In genomic region chr2:196459539-196459938, GRCh38 we compare ENCODE assay signal across 11 cellular contexts.
A peak's percentile ranks its signal among the peaks of the same experiment; 100 is the strongest.
DNase-seq lines count a peak whose midpoint lies in the region; ATAC-seq and TF ChIP-seq lines count a peak whose summit lies in the region.
"Had no signal": no experiment of that assay in that cellular context is flagged by ENCODE, and none has a peak within 500 bp of the region (broad histone marks: within the 10 kb centered on the region; RNA-seq: fewer than 3 reads in every experiment).

No MANE protein-coding gene starts in this region.

- H3K4me3 ChIP-seq in GM12865 (ENCODE audit: low read depth, low read length) (no peak overlapping the region), right atrium auricular region (no peak overlapping the region), left lung (no peak overlapping the region)
- H3K4me3 ChIP-seq: GM23248 had no signal

- TF ChIP-seq CTCF in GM12865 (IDR thresholded peaks at IDR 0.05; ENCODE audit: insufficient read depth, low read depth, low read length, missing control alignments): no peak
- TF ChIP-seq CTCF in right atrium auricular region (IDR thresholded peaks at IDR 0.05): no peak
- TF ChIP-seq CTCF in left lung (IDR thresholded peaks at IDR 0.05): no peak

- no peaks in the 10 kb centered on the region for H3K9me3 ChIP-seq in right atrium auricular region
- H3K9me3 ChIP-seq in left lung: no peaks in the 10 kb centered on the region

- intact Hi-C loops in left lung (cut with DNase I): no loop called here

- peak; percentile 68 for ATAC-seq in HG03565 (IDR thresholded peaks at IDR 0.05; ENCODE audit: unreplicated experiment)
- no peak for ATAC-seq in left lung

- no peaks in the 10 kb centered on the region for H3K27me3 ChIP-seq in right atrium auricular region
- H3K27me3 ChIP-seq in left lung: peaks cover 0 to 19% of the 10 kb centered on the region in 2 donors

- H3K27ac ChIP-seq in right atrium auricular region (no peak overlapping the region), left lung (no peak overlapping the region), caudate nucleus (ENCODE audit: low read depth, low read length) (no peak overlapping the region)
- H3K27ac ChIP-seq: GM23248, VCaP had no signal

- peak; percentile 56 for DNase-seq in GM12865 (ENCODE audit: low read depth)
- DNase-seq in UCSD-AML1 (lab: John Stamatoyannopoulos, UW; ENCODE audit: unreplicated experiment): peak; percentile 46
- DNase-seq in kidney tubule cell (ENCODE audit: low spot score): peak; percentile 18
- no peak for DNase-seq in GM19238 (ENCODE audit: insufficient read length, low spot score)
- DNase-seq in right atrium auricular region (ENCODE audit: low spot score): no peak
- DNase-seq in left lung: no peak
- no peak for DNase-seq in caudate nucleus (lab: John Stamatoyannopoulos, UW)
- DNase-seq: GM23248, NCI-H524 had no signal

- H3K36me3 ChIP-seq in right atrium auricular region: no peaks in the 10 kb centered on the region
- H3K36me3 ChIP-seq in left lung: no peaks in the 10 kb centered on the region

- H3K4me1 ChIP-seq in right atrium auricular region: no peaks in the 10 kb centered on the region
- no peaks in the 10 kb centered on the region for H3K4me1 ChIP-seq in left lung

Comparison
In these comparisons a context has a peak if more than half of its experiments do, and no peak if none do; other contexts are left out.
1. DNase-seq: peak in GM12865 (single experiment), UCSD-AML1 (single experiment) and kidney tubule cell (single experiment); none in GM19238 (single experiment), right atrium auricular region (single experiment), left lung (0 of 2) and caudate nucleus (0 of 61).